In the genomic region with DNA sequence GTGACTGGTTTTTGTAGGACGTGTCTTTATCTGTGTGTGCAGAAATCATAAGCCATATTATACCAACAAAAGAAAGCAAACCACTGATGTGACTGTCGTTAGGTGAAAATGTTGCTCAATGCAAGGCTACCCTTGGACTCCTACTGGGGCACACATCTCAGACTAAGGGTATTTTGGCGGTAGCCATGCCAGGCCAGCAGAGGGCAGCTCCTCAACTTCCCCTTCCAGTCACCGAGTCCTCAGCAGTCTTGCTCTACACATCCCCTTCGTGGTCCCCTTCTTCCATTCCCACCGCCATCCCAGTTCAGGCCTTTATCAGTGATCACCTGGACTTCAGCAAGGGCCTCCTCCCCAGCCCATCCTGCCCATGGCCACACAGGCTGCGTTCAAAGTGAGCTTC, we compare ENCODE assay signal across 8 cellular contexts.
A peak's percentile ranks its signal among the peaks of the same experiment; 100 is the strongest.
DNase-seq lines count a peak whose midpoint lies in the region; ATAC-seq and TF ChIP-seq lines count a peak whose summit lies in the region.

No MANE protein-coding gene starts in this region.

- ATAC-seq in DND-41 (ENCODE audit: insufficient read depth, low read depth) (peak; percentile 57; the same call in 2 of the 3 replicates), lower lobe of right lung (peak; percentile 40 to 52), GM18511 (IDR thresholded peaks at IDR 0.05; ENCODE audit: unreplicated experiment) (no peak), GM19455 (IDR thresholded peaks at IDR 0.05; ENCODE audit: unreplicated experiment) (no peak), GM21381 (IDR thresholded peaks at IDR 0.05; ENCODE audit: unreplicated experiment) (no peak)

- no peaks in the 10 kb centered on the region for H4K20me1 ChIP-seq in DND-41 (ENCODE audit: insufficient read depth, low read length)

- H3K9me3 ChIP-seq in DND-41 (ENCODE audit: insufficient read depth, low read length, severe bottlenecking) (no peaks in the 10 kb centered on the region), WERI-Rb-1 (ENCODE audit: severe bottlenecking) (no peaks in the 10 kb centered on the region), lower lobe of right lung (no peaks in the 10 kb centered on the region)

- H3K27me3 ChIP-seq in DND-41 (ENCODE audit: insufficient read depth, low read length, poor library complexity) (no peaks in the 10 kb centered on the region), WERI-Rb-1 (ENCODE audit: insufficient read depth, low read depth, severe bottlenecking) (no peaks in the 10 kb centered on the region), lower lobe of right lung (ENCODE audit: low read depth) (no peaks in the 10 kb centered on the region)

- H3K9ac ChIP-seq in DND-41 (ENCODE audit: low read depth, low read length) = no peak overlapping the region

- H2AFZ ChIP-seq in DND-41 (ENCODE audit: low read depth, low read length) = no peak overlapping the region

- intact Hi-C loops in lower lobe of right lung (cut with DNase I) = no loop called here

- H3K36me3 ChIP-seq in DND-41 (ENCODE audit: insufficient read depth, low read length) (no peaks in the 10 kb centered on the region), WERI-Rb-1 (no peaks in the 10 kb centered on the region), lower lobe of right lung (no peaks in the 10 kb centered on the region)

- H3K79me2 ChIP-seq in DND-41 (ENCODE audit: insufficient read depth, low read length) = no peaks in the 10 kb centered on the region

- H3K4me1 ChIP-seq in DND-41 (ENCODE audit: insufficient read depth, low read length) (peaks cover 9% of the 10 kb centered on the region), lower lobe of right lung (no peaks in the 10 kb centered on the region)

- no peak overlapping the region for H3K4me2 ChIP-seq in DND-41 (ENCODE audit: insufficient read depth, low read length)

- TF ChIP-seq CTCF in DND-41 (IDR thresholded peaks at IDR 0.05; ENCODE audit: borderline replicate concordance, extremely low read depth, low read length, poor library complexity, severe bottlenecking) (peak; percentile 66), WERI-Rb-1 (IDR thresholded peaks at IDR 0.05; ENCODE audit: low read depth, low read length) (peak; percentile 75), lower lobe of right lung (IDR thresholded peaks at IDR 0.05) (peak; percentile 26)

- H3K4me3 ChIP-seq in DND-41 (ENCODE audit: low read depth in 1 of 2, low read length in 2 of 2) (no peak overlapping the region), WERI-Rb-1 (ENCODE audit: low read depth, low read length) (no peak overlapping the region), lower lobe of right lung (no peak overlapping the region)

- H3K27ac ChIP-seq in DND-41 (ENCODE audit: low read length) (no peak overlapping the region; the same call in 1 of the 2 replicates), WERI-Rb-1 (no peak overlapping the region), lower lobe of right lung (no peak overlapping the region)

- DNase-seq in DND-41 (peak; percentile 34), HT1080 (ENCODE audit: low read depth) (peak; percentile 26), WERI-Rb-1 (peak; percentile 48), lower lobe of right lung (no peak), putamen (ENCODE audit: low spot score) (no peak)

Comparison
In these comparisons a context has a peak if more than half of its experiments do, and no peak if none do; other contexts are left out.
1. ATAC-seq: peak in DND-41 (single experiment) and lower lobe of right lung (2 of 2); none in GM18511 (single experiment), GM19455 (single experiment) and GM21381 (single experiment).
2. DNase-seq: peak in DND-41 (single experiment), HT1080 (single experiment) and WERI-Rb-1 (single experiment); none in lower lobe of right lung (single experiment) and putamen (single experiment).
3. Peak in every context shown above with its lines, with median percentiles within 50 percentile points of each other: CTCF ChIP-seq.